ENCODE assay signal across 29 cellular contexts in the genomic region with DNA sequence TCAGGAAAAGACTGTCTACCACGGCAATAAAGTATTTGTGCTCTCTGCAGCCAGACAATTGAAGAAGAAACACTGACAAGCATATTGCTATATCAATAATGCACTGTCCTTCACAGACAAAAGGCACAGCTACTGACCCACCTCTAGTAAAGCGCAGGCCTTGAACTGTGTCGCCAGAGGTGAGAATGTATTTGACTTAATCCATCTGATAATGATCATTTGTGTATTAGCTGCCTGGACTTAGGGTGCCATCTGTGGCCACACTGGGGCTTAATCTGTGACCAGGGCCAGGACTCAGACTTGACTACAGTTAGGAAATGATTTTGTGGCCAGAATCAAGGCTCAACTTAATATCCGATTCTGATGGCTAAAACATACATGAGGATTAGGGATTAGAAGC.
"Had no signal": no experiment of that assay in that cellular context is flagged by ENCODE, and none has a peak within 500 bp of the region (broad histone marks: within the 10 kb centered on the region; RNA-seq: fewer than 3 reads in every experiment).

No MANE protein-coding gene starts in this region.

- H3K4me3 Mint-ChIP-seq: effector memory CD8-positive, alpha-beta T cell; immature natural killer cell; memory B cell; mesothelial cell of epicardium; naive B cell; natural killer cell treated with Interleukin-12 subunit alpha and Interleukin-12 subunit beta and Interleukin-15 and Interleukin-18, amount 100 ng/mL, for 72 hours; neural progenitor cell; stimulated activated effector memory CD8-positive, alpha-beta T cell treated with anti-CD3 and anti-CD28 coated beads, Interleukin-12 subunit alpha, Interleukin-12 subunit beta, amount 100 ng/mL, for 72 hours had no signal

- ATAC-seq: effector memory CD8-positive, alpha-beta T cell; left colon; left ventricle myocardium superior; lower lobe of right lung; mucosa of descending colon; natural killer cell treated with Interleukin-12 subunit alpha and Interleukin-12 subunit beta and Interleukin-15 and Interleukin-18, amount 100 ng/mL, for 72 hours; stimulated activated effector memory CD8-positive, alpha-beta T cell treated with anti-CD3 and anti-CD28 coated beads, Interleukin-12 subunit alpha, Interleukin-12 subunit beta, amount 100 ng/mL, for 72 hours had no signal

- H3K9me3 Mint-ChIP-seq: natural killer cell treated with Interleukin-12 subunit alpha and Interleukin-12 subunit beta and Interleukin-15 and Interleukin-18, amount 100 ng/mL, for 72 hours; stimulated activated effector memory CD8-positive, alpha-beta T cell treated with anti-CD3 and anti-CD28 coated beads, Interleukin-12 subunit alpha, Interleukin-12 subunit beta, amount 100 ng/mL, for 72 hours had no signal

- DNase-seq: cortex of kidney; effector memory CD8-positive, alpha-beta T cell; erythroblast; esophagus squamous epithelium; foreskin melanocyte; immature natural killer cell; islet precursor cell; kidney glomerular epithelial cell; left colon; left ventricle myocardium superior; lower lobe of right lung; mucosa of descending colon; naive B cell; sigmoid colon; stimulated activated CD4-positive, alpha-beta T cell treated with anti-CD3 and anti-CD28 coated beads, Interleukin-2, amount 100 ng/mL, for 24 hours; stimulated activated CD4-positive, alpha-beta T cell treated with anti-CD3 and anti-CD28 coated beads, Interleukin-4, amount 100 ng/mL, for 24 hours; stimulated activated naive CD4-positive, alpha-beta T cell treated with Interleukin-2 at 50 U/mL for 16 hours; stomach; thyroid gland; trophoblast cell had no signal

- H3K27ac ChIP-seq: esophagus squamous epithelium, lower lobe of right lung, neural progenitor cell, parathyroid adenoma, prostate gland, right atrium auricular region, sigmoid colon, stomach, thyroid gland had no signal

- H3K27ac Mint-ChIP-seq: effector memory CD8-positive, alpha-beta T cell; immature natural killer cell; memory B cell; mesothelial cell of epicardium; naive B cell; natural killer cell treated with Interleukin-12 subunit alpha and Interleukin-12 subunit beta and Interleukin-15 and Interleukin-18, amount 100 ng/mL, for 72 hours; neural progenitor cell; stimulated activated effector memory CD8-positive, alpha-beta T cell treated with anti-CD3 and anti-CD28 coated beads, Interleukin-12 subunit alpha, Interleukin-12 subunit beta, amount 100 ng/mL, for 72 hours had no signal

- H2AFZ ChIP-seq: neural progenitor cell, parathyroid adenoma had no signal

- H3K4me1 Mint-ChIP-seq: immature natural killer cell; memory B cell; mesothelial cell of epicardium; naive B cell; neural progenitor cell; stimulated activated effector memory CD8-positive, alpha-beta T cell treated with anti-CD3 and anti-CD28 coated beads, Interleukin-12 subunit alpha, Interleukin-12 subunit beta, amount 100 ng/mL, for 72 hours had no signal

- H3K27me3 ChIP-seq: esophagus squamous epithelium, neural progenitor cell, right atrium auricular region, sigmoid colon, stomach, thyroid gland had no signal

- H3K4me2 ChIP-seq: neural progenitor cell had no signal

- FAIRE-seq: endometrium had no signal

- H3K79me2 ChIP-seq: parathyroid adenoma had no signal

- H3K36me3 Mint-ChIP-seq: immature natural killer cell; memory B cell; naive B cell; natural killer cell treated with Interleukin-12 subunit alpha and Interleukin-12 subunit beta and Interleukin-15 and Interleukin-18, amount 100 ng/mL, for 72 hours; neural progenitor cell; stimulated activated effector memory CD8-positive, alpha-beta T cell treated with anti-CD3 and anti-CD28 coated beads, Interleukin-12 subunit alpha, Interleukin-12 subunit beta, amount 100 ng/mL, for 72 hours had no signal

- H3K4me1 ChIP-seq: esophagus squamous epithelium, lower lobe of right lung, neural progenitor cell, parathyroid adenoma, prostate gland, right atrium auricular region, sigmoid colon, stomach, thyroid gland had no signal

- H3K9ac ChIP-seq: neural progenitor cell, parathyroid adenoma had no signal

- H3K27me3 Mint-ChIP-seq: effector memory CD8-positive, alpha-beta T cell; memory B cell had no signal

- H3K9me3 ChIP-seq: esophagus squamous epithelium, lower lobe of right lung, mucosa of descending colon, prostate gland, right atrium auricular region, sigmoid colon, thyroid gland had no signal

- H3K36me3 ChIP-seq: esophagus squamous epithelium, lower lobe of right lung, neural progenitor cell, prostate gland, right atrium auricular region, sigmoid colon, stomach, thyroid gland had no signal

- H3K4me3 ChIP-seq: esophagus squamous epithelium, lower lobe of right lung, mucosa of descending colon, neural progenitor cell, prostate gland, right atrium auricular region, sigmoid colon, stomach, thyroid gland had no signal
